Comparison of ENCODE assay signal across 8 cellular contexts in genomic region chr2:37168217-37168981, GRCh38. TPM values are rescaled to one million over a fixed set of nuclear protein-coding genes. Genes with fewer than 3 reads are reported as not detected.
DNase-seq lines count a peak whose midpoint lies in the region; ATAC-seq and TF ChIP-seq lines count a peak whose summit lies in the region.

No MANE protein-coding gene starts in this region.

- H3K9me3 Mint-ChIP-seq in central memory CD8-positive, alpha-beta T cell, result peaks cover 6% of the 10 kb centered on the region

- no peaks in the 10 kb centered on the region for H3K9me3 ChIP-seq in Peyer's patch
- no peaks in the 10 kb centered on the region for H3K9me3 ChIP-seq in vagina

- H3K27ac Mint-ChIP-seq in central memory CD8-positive, alpha-beta T cell (ENCODE audit: low read depth), result no peak overlapping the region

- ATAC-seq in HG03432 (IDR thresholded peaks at IDR 0.05; ENCODE audit: unreplicated experiment) (peak; percentile 58), left lobe of liver (peak; percentile 93), HG03135 (IDR thresholded peaks at IDR 0.05; ENCODE audit: unreplicated experiment) (no peak)
- peak; percentile 65 for ATAC-seq in central memory CD8-positive, alpha-beta T cell (replicated peaks; ENCODE audit: extremely low read depth, poor library complexity, severe bottlenecking)

- no peak for TF ChIP-seq POLR2A in Peyer's patch (IDR thresholded peaks at IDR 0.05)
- TF ChIP-seq POLR2A in vagina (IDR thresholded peaks at IDR 0.05), result no peak

- H3K4me1 ChIP-seq in Peyer's patch (no peaks in the 10 kb centered on the region), vagina (no peaks in the 10 kb centered on the region)

- H3K36me3 ChIP-seq in Peyer's patch (no peaks in the 10 kb centered on the region), vagina (no peaks in the 10 kb centered on the region)

- H3K36me3 Mint-ChIP-seq in central memory CD8-positive, alpha-beta T cell (ENCODE audit: insufficient read depth), result peaks cover 4% of the 10 kb centered on the region

- H3K27me3 ChIP-seq in Peyer's patch (no peaks in the 10 kb centered on the region), vagina (no peaks in the 10 kb centered on the region)

- peak; percentile 22 for DNase-seq in activated gamma-delta T cell treated with Interleukin-2 at 50 U/mL for 16 hours
- DNase-seq in activated gamma-delta T cell (lab: John Stamatoyannopoulos, UW), result no peak
- peak in 2 of 3 donors; percentile 52 to 54 for DNase-seq in Peyer's patch
- no peak for DNase-seq in central memory CD8-positive, alpha-beta T cell (ENCODE audit: low spot score in 2 of 2)
- no peak for DNase-seq in left lobe of liver (ENCODE audit: low spot score)
- DNase-seq in vagina (ENCODE audit: extremely low spot score in 2 of 2), result no peak

- H3K4me1 Mint-ChIP-seq in central memory CD8-positive, alpha-beta T cell, result no peaks in the 10 kb centered on the region

- H3K27ac ChIP-seq in Peyer's patch (peak overlapping the region in 3 of 4 donors; percentile 32 to 82 (median 72)), vagina (no peak overlapping the region)

- TF ChIP-seq CTCF in Peyer's patch (IDR thresholded peaks at IDR 0.05) (peak; percentile 45 to 68 (median 56)), vagina (IDR thresholded peaks at IDR 0.05) (peak; percentile 24 to 41 (median 32))

- H3K4me3 ChIP-seq in Peyer's patch (peak overlapping the region in 2 of 4 donors; percentile 25 to 26), vagina (no peak overlapping the region)

- intact Hi-C loops in vagina (cut with DNase I), result no loop called here

- H3K27me3 Mint-ChIP-seq in central memory CD8-positive, alpha-beta T cell, result no peaks in the 10 kb centered on the region

- no peak overlapping the region for H3K4me3 Mint-ChIP-seq in central memory CD8-positive, alpha-beta T cell

RNA-seq across cellular contexts. Expression of gene EIF2AK2, which starts 11.6 kb away (rescaled TPM):
- 10 to 100 TPM; 18.7 to 31.2 (median 25.7) TPM for total RNA-seq in Peyer's patch
- total RNA-seq in left lobe of liver, result 10.7 TPM
- 15.2 TPM for total RNA-seq in vagina

RNA-seq across cellular contexts. Expression of gene SULT6B1, which starts 20.1 kb away (rescaled TPM):
- not detected for total RNA-seq in Peyer's patch
- not detected for total RNA-seq in left lobe of liver
- total RNA-seq in vagina, result not detected

RNA-seq across cellular contexts. Expression of gene CEBPZOS, which starts 27.9 kb away (rescaled TPM):
- total RNA-seq in Peyer's patch (10 to 100 TPM; 19.3 to 42.1 (median 32.0) TPM), left lobe of liver (19.3 TPM), vagina (23.6 TPM)

Comparison
In these comparisons a context has a peak if more than half of its experiments do, and no peak if none do; other contexts are left out.
1. DNase-seq: peak in activated gamma-delta T cell treated with Interleukin-2 at 50 U/mL for 16 hours (single experiment) and Peyer's patch (2 of 3); none in activated gamma-delta T cell (single experiment), central memory CD8-positive, alpha-beta T cell (0 of 2), left lobe of liver (single experiment) and vagina (0 of 2).